In genomic region chr19:15623711-15624318, GRCh38 we compare ENCODE assay signal across 21 cellular contexts. TPM values are rescaled to one million over a fixed set of nuclear protein-coding genes. Genes with fewer than 3 reads are reported as not detected.
A peak's percentile ranks its signal among the peaks of the same experiment; 100 is the strongest.
DNase-seq lines count a peak whose midpoint lies in the region; ATAC-seq and TF ChIP-seq lines count a peak whose summit lies in the region.
"Had no signal": no experiment of that assay in that cellular context is flagged by ENCODE, and none has a peak within 500 bp of the region (broad histone marks: within the 10 kb centered on the region; RNA-seq: fewer than 3 reads in every experiment).

No MANE protein-coding gene starts in this region.

- H3K79me2 ChIP-seq in GM23338 (replicated peaks; ENCODE audit: insufficient read depth) = no peaks in the 10 kb centered on the region

- no peaks in the 10 kb centered on the region for H3K27me3 ChIP-seq in A673 (replicated peaks; ENCODE audit: insufficient read depth, low read depth, low read length, poor library complexity)
- H3K27me3 ChIP-seq in GM23338 (ENCODE audit: insufficient read depth) = no peaks in the 10 kb centered on the region
- H3K27me3 ChIP-seq in NT2/D1 (ENCODE audit: insufficient read depth, insufficient read length) = peaks cover 67% of the 10 kb centered on the region
- no peaks in the 10 kb centered on the region for H3K27me3 ChIP-seq in endodermal cell (ENCODE audit: control insufficient read depth, insufficient read depth, low read length, poor library complexity, severe bottlenecking)
- peaks cover 0 to 56% of the 10 kb centered on the region in 2 donors for H3K27me3 ChIP-seq in left lung
- peaks cover 0 to 68% (median under 1%) of the 10 kb centered on the region in 4 donors for H3K27me3 ChIP-seq in esophagus muscularis mucosa

- no TSS peak for BruUV-seq in A673 (replicated peaks; lab: Mats Ljungman, UMichigan)

- POLR2A ChIA-PET in A673 (lab: Charles Lee; ENCODE audit: low non-redundant PET) = no interaction called here

- H3K9me3 ChIP-seq in A673 (ENCODE audit: low read depth, low read length, poor library complexity, severe bottlenecking) (no peaks in the 10 kb centered on the region), NT2/D1 (ENCODE audit: insufficient read depth, low read length) (no peaks in the 10 kb centered on the region), endodermal cell (ENCODE audit: control insufficient read depth, low read length) (peaks cover 72% of the 10 kb centered on the region), left lung (no peaks in the 10 kb centered on the region), esophagus muscularis mucosa (no peaks in the 10 kb centered on the region)
- H3K9me3 ChIP-seq: breast epithelium, esophagus squamous epithelium, tibial artery had no signal

- H3K36me3 ChIP-seq in A673 (ENCODE audit: insufficient read depth, low read length, poor library complexity, severe bottlenecking) (no peaks in the 10 kb centered on the region), GM23338 (ENCODE audit: insufficient read depth) (no peaks in the 10 kb centered on the region), NT2/D1 (ENCODE audit: insufficient read depth, insufficient read length, low read length) (no peaks in the 10 kb centered on the region), endodermal cell (ENCODE audit: control insufficient read depth, insufficient read depth, low read length) (no peaks in the 10 kb centered on the region), left lung (no peaks in the 10 kb centered on the region), esophagus muscularis mucosa (no peaks in the 10 kb centered on the region)
- H3K36me3 ChIP-seq: breast epithelium, esophagus squamous epithelium, tibial artery had no signal

- TF ChIP-seq CTCF in A673 (conservative IDR thresholded peaks at IDR 0.05; ENCODE audit: low read depth, low read length) (no peak), GM23338 (conservative IDR thresholded peaks at IDR 0.05; ENCODE audit: low read depth in 2 of 2) (no peak), endodermal cell (conservative IDR thresholded peaks at IDR 0.05) (no peak), left lung (IDR thresholded peaks at IDR 0.05) (no peak), esophagus muscularis mucosa (IDR thresholded peaks at IDR 0.05) (no peak)

- no peak overlapping the region for H2AFZ ChIP-seq in GM23338
- H2AFZ ChIP-seq: GM23248 had no signal

- no peaks in the 10 kb centered on the region for H3K9me2 ChIP-seq in GM23338 (ENCODE audit: insufficient read depth)

- TF ChIP-seq EP300 in esophagus muscularis mucosa (IDR thresholded peaks at IDR 0.05) = no peak

- H3K36me3 Mint-ChIP-seq in GM23338 (ENCODE audit: low read depth) (peaks cover 31% of the 10 kb centered on the region), endodermal cell (ENCODE audit: low read depth) (peaks cover 2% of the 10 kb centered on the region)
- H3K36me3 Mint-ChIP-seq: activated naive CD8-positive, alpha-beta T cell treated with anti-CD3 and anti-CD28 coated beads for 36 hours; natural killer cell treated with Interleukin-12 subunit alpha and Interleukin-12 subunit beta and Interleukin-15 and Interleukin-18, amount 100 ng/mL, for 72 hours had no signal

- H4K20me1 ChIP-seq in GM23338 (replicated peaks; ENCODE audit: insufficient read depth) = no peaks in the 10 kb centered on the region

- intact Hi-C loops in A673 (cut with micrococcal nuclease; ENCODE audit: unreplicated experiment) (loop anchor here (10.0 kb wide), 1 partner anchor 761 kb away; no protein-coding TSS in a partner anchor), left lung (cut with DNase I) (loop anchor here in 1 of 2 donors (10.0 kb wide), 1 partner anchor 241 kb away; no protein-coding TSS in a partner anchor), esophagus muscularis mucosa (cut with DNase I) (no loop called here)

- ATAC-seq in GM23338 (no peak), left lung (no peak)
- ATAC-seq: natural killer cell treated with Interleukin-12 subunit alpha and Interleukin-12 subunit beta and Interleukin-15 and Interleukin-18, amount 100 ng/mL, for 72 hours; psoas muscle had no signal

- WGBS in endodermal cell (ENCODE audit: insufficient coverage in 1 of 2, insufficient read length in 1 of 2), 2 experiments = 67 to 79% methylated on average over 3 to 9 of the region's 9 CpGs
- WGBS in esophagus muscularis mucosa = 4% methylated on average over 8 of the region's 9 CpGs

- H3K4me1 ChIP-seq in A673 (ENCODE audit: insufficient read depth, low read length, poor library complexity, severe bottlenecking) (no peaks in the 10 kb centered on the region), GM23338 (ENCODE audit: insufficient read depth) (no peaks in the 10 kb centered on the region), NT2/D1 (ENCODE audit: insufficient read depth, insufficient read length) (no peaks in the 10 kb centered on the region), endodermal cell (ENCODE audit: control insufficient read depth, insufficient read depth, low read length) (no peaks in the 10 kb centered on the region), left lung (no peaks in the 10 kb centered on the region), esophagus muscularis mucosa (no peaks in the 10 kb centered on the region)
- H3K4me1 ChIP-seq: breast epithelium, esophagus squamous epithelium, psoas muscle, tibial artery had no signal

- H3K4me1 Mint-ChIP-seq in GM23338 (no peaks in the 10 kb centered on the region), endodermal cell (no peaks in the 10 kb centered on the region)
- H3K4me1 Mint-ChIP-seq: activated naive CD8-positive, alpha-beta T cell treated with anti-CD3 and anti-CD28 coated beads for 36 hours had no signal

- TF ChIP-seq POLR2A in esophagus muscularis mucosa (IDR thresholded peaks at IDR 0.05; ENCODE audit: low read depth) = no peak

- H3F3A ChIP-seq in GM23338 (replicated peaks; ENCODE audit: low read depth) = no peaks in the 10 kb centered on the region

- H3K4me3 Mint-ChIP-seq in GM23338 (no peak overlapping the region), endodermal cell (no peak overlapping the region)
- H3K4me3 Mint-ChIP-seq: activated naive CD8-positive, alpha-beta T cell treated with anti-CD3 and anti-CD28 coated beads for 36 hours; activated T-cell treated with anti-CD3 and anti-CD28 coated beads, Interleukin-2, amount 50 U/mL, for 24 hours; natural killer cell treated with Interleukin-12 subunit alpha and Interleukin-12 subunit beta and Interleukin-15 and Interleukin-18, amount 100 ng/mL, for 72 hours had no signal

- no peak overlapping the region for H3K4me3 ChIP-seq in A673 (ENCODE audit: low read depth, low read length, poor library complexity, severe bottlenecking)
- no peak overlapping the region for H3K4me3 ChIP-seq in GM23338
- no peak overlapping the region for H3K4me3 ChIP-seq in NT2/D1 (ENCODE audit: insufficient read length, low read depth)
- H3K4me3 ChIP-seq in endodermal cell (ENCODE audit: low read length) = no peak overlapping the region
- no peak overlapping the region for H3K4me3 ChIP-seq in left lung
- no peak overlapping the region for H3K4me3 ChIP-seq in esophagus muscularis mucosa
- H3K4me3 ChIP-seq: breast epithelium, dorsolateral prefrontal cortex, esophagus squamous epithelium, GM23248, psoas muscle, tibial artery had no signal

- H3K27ac Mint-ChIP-seq in GM23338 (no peak overlapping the region), endodermal cell (no peak overlapping the region)
- H3K27ac Mint-ChIP-seq: activated naive CD8-positive, alpha-beta T cell treated with anti-CD3 and anti-CD28 coated beads for 36 hours; activated T-cell treated with anti-CD3 and anti-CD28 coated beads, Interleukin-2, amount 50 U/mL, for 24 hours; natural killer cell treated with Interleukin-12 subunit alpha and Interleukin-12 subunit beta and Interleukin-15 and Interleukin-18, amount 100 ng/mL, for 72 hours had no signal

- H3K4me2 ChIP-seq in GM23338 = no peak overlapping the region

- H3K27me3 Mint-ChIP-seq in GM23338 (ENCODE audit: insufficient read depth, low read depth, poor library complexity) (peaks cover 13% of the 10 kb centered on the region), endodermal cell (ENCODE audit: insufficient read depth) (no peaks in the 10 kb centered on the region)

- DNase-seq in A673 (ENCODE audit: low spot score) (peak; percentile 16), GM23338 (ENCODE audit: low spot score) (peak; percentile 5), NT2/D1 (ENCODE audit: low read depth, low spot score) (peak; percentile 27), endodermal cell (peak; percentile 75), GM19240 (ENCODE audit: insufficient read length, low spot score) (no peak), left lung (no peak), esophagus muscularis mucosa (ENCODE audit: extremely low spot score) (no peak)
- DNase-seq in stimulated activated CD4-positive, alpha-beta T cell treated with anti-CD3 and anti-CD28 coated beads, Interleukin-1b, Interleukin-23, amount 100 ng/mL, for 48 hours = no peak
- DNase-seq: activated naive CD8-positive, alpha-beta T cell treated with anti-CD3 and anti-CD28 coated beads for 36 hours; activated T-cell treated with anti-CD3 and anti-CD28 coated beads, Interleukin-2, amount 50 U/mL, for 24 hours; dorsolateral prefrontal cortex; esophagus squamous epithelium; GF-D8; GM23248; NCI-H1436 treated with DMSO at 0.1 percent for 48 hours; psoas muscle; Right ventricle myocardium superior; tibial artery had no signal

- H3K27ac ChIP-seq in A673 (ENCODE audit: low read depth, low read length, poor library complexity, severe bottlenecking) (no peak overlapping the region), GM23338 (ENCODE audit: low read depth) (no peak overlapping the region), endodermal cell (ENCODE audit: low read depth, low read length) (no peak overlapping the region), left lung (no peak overlapping the region), esophagus muscularis mucosa (replicated peaks in 1 of 4) (no peak overlapping the region)
- H3K27ac ChIP-seq: breast epithelium, dorsolateral prefrontal cortex, esophagus squamous epithelium, GM23248, psoas muscle, tibial artery had no signal

- H3K9ac ChIP-seq in NT2/D1 (ENCODE audit: insufficient read length, low read depth) = no peak overlapping the region
- no peak overlapping the region for H3K9ac ChIP-seq in endodermal cell (ENCODE audit: extremely low read depth, low read length, poor library complexity, severe bottlenecking)
- H3K9ac ChIP-seq: GM23248 had no signal

- CTCF ChIA-PET in A673 (lab: Charles Lee) = no interaction called here

- H3K9me3 Mint-ChIP-seq in GM23338 (peaks cover 86% of the 10 kb centered on the region), endodermal cell (peaks cover 80% of the 10 kb centered on the region)
- H3K9me3 Mint-ChIP-seq: activated naive CD8-positive, alpha-beta T cell treated with anti-CD3 and anti-CD28 coated beads for 36 hours; activated T-cell treated with anti-CD3 and anti-CD28 coated beads, Interleukin-2, amount 50 U/mL, for 24 hours; natural killer cell treated with Interleukin-12 subunit alpha and Interleukin-12 subunit beta and Interleukin-15 and Interleukin-18, amount 100 ng/mL, for 72 hours had no signal

RNA-seq across cellular contexts. Expression of gene CYP4F8, which starts 8.8 kb away (rescaled TPM):
- not detected in 2 replicates for total RNA-seq in A673 (2021)
- total RNA-seq in GM23338 (2014; rRNA removed; shearing (Covaris generic)) = not detected in 2 replicates
- polyA plus RNA-seq in GM23338 (2016; fragmentation: Nextera tagmentation; extraction: Ambion mirVana) = not detected in 2 replicates
- not detected for total RNA-seq in endodermal cell
- not detected for polyA plus RNA-seq in endodermal cell (2013, experiment 1 of 2)
- polyA plus RNA-seq in endodermal cell (2013, experiment 2 of 2) = not detected
- total RNA-seq in left lung = not detected
- not detected for total RNA-seq in esophagus muscularis mucosa
- total RNA-seq: activated naive CD8-positive, alpha-beta T cell treated with anti-CD3 and anti-CD28 coated beads for 36 hours; esophagus squamous epithelium; GM23248; natural killer cell treated with Interleukin-12 subunit alpha and Interleukin-12 subunit beta and Interleukin-15 and Interleukin-18, amount 100 ng/mL, for 72 hours; psoas muscle; Right ventricle myocardium superior; T-helper 2 cell treated with Interferon-gamma antibody and Interleukin-4, amounts not matched to agents 100 ng/mL and 5 ng/mL, for 36 hours had no signal
- polyA plus RNA-seq: GM23248, psoas muscle had no signal

RNA-seq across cellular contexts. Expression of gene CYP4F3, which starts 16.9 kb away (rescaled TPM):
- total RNA-seq in A673 (2021) (not detected in 2 replicates), endodermal cell (not detected), left lung (1 to 10 TPM in 1 of 2 donors, under 1 TPM in 1; 0.82 to 3.7 TPM), esophagus muscularis mucosa (under 1 TPM in 2 of 4 donors, not detected in 2; 0.06 to 0.66 TPM)
- not detected in 2 replicates for total RNA-seq in GM23338 (2014; rRNA removed; shearing (Covaris generic))
- not detected in 2 replicates for polyA plus RNA-seq in GM23338 (2016; fragmentation: Nextera tagmentation; extraction: Ambion mirVana)
- polyA plus RNA-seq in endodermal cell (2013, experiment 1 of 2) = not detected
- polyA plus RNA-seq in endodermal cell (2013, experiment 2 of 2) = not detected
- total RNA-seq: GM23248 had no signal
- polyA plus RNA-seq: GM23248 had no signal

RNA-seq across cellular contexts. Expression of gene CYP4F12, which starts 49.1 kb away (rescaled TPM):
- total RNA-seq in A673 (2021) (not detected in 2 replicates), endodermal cell (not detected), left lung (1 to 10 TPM; 3.8 to 5.9 TPM), esophagus muscularis mucosa (1 to 10 TPM; 3.5 to 4.2 (median 3.7) TPM)
- not detected in 2 replicates for total RNA-seq in GM23338 (2014; rRNA removed; shearing (Covaris generic))
- polyA plus RNA-seq in GM23338 (2016; fragmentation: Nextera tagmentation; extraction: Ambion mirVana) = not detected in 2 replicates
- not detected for polyA plus RNA-seq in endodermal cell (2013, experiment 1 of 2)
- polyA plus RNA-seq in endodermal cell (2013, experiment 2 of 2) = not detected
- total RNA-seq: activated naive CD8-positive, alpha-beta T cell treated with anti-CD3 and anti-CD28 coated beads for 36 hours; GM23248; natural killer cell treated with Interleukin-12 subunit alpha and Interleukin-12 subunit beta and Interleukin-15 and Interleukin-18, amount 100 ng/mL, for 72 hours; T-helper 2 cell treated with Interferon-gamma antibody and Interleukin-4, amounts not matched to agents 100 ng/mL and 5 ng/mL, for 36 hours had no signal
- polyA plus RNA-seq: GM23248 had no signal

Comparison
In these comparisons a context has a peak if more than half of its experiments do, and no peak if none do; other contexts are left out.
1. DNase-seq: peak in A673 (single experiment), GM23338 (single experiment), NT2/D1 (single experiment) and endodermal cell (single experiment); none in GM19240 (single experiment), left lung (0 of 2), esophagus muscularis mucosa (single experiment) and stimulated activated CD4-positive, alpha-beta T cell treated with anti-CD3 and anti-CD28 coated beads, Interleukin-1b, Interleukin-23, amount 100 ng/mL, for 48 hours (single experiment).